22 cellular contexts compared by ENCODE assay signal in genomic region chr12:108517288-108518100, GRCh38. TPM values are rescaled to one million over a fixed set of nuclear protein-coding genes. Genes with fewer than 3 reads are reported as not detected.
DNase-seq lines count a peak whose midpoint lies in the region; ATAC-seq, FAIRE-seq and TF ChIP-seq lines count a peak whose summit lies in the region.
"Had no signal": no experiment of that assay in that cellular context is flagged by ENCODE, and none has a peak within 500 bp of the region (broad histone marks: within the 10 kb centered on the region; RNA-seq: fewer than 3 reads in every experiment).

No MANE protein-coding gene starts in this region.

- H3K27ac ChIP-seq in DND-41 (ENCODE audit: low read length) (no peak overlapping the region), K562 (ENCODE audit: extremely low read depth, low read depth, low read length) (no peak overlapping the region)
- H3K27ac ChIP-seq: stomach had no signal

- POLR2A ChIA-PET in K562 (lab: Yijun Ruan, JAX), result interaction anchor here (0.6 to 3.7 kb wide), 4 partner anchors 10 to 305 kb away, joined by 3 to 15 read pairs (median 6); no protein-coding TSS in a partner anchor

- H3K4me2 ChIP-seq in DND-41 (ENCODE audit: insufficient read depth, low read length) (peak overlapping the region; percentile 87; the same call in 1 of the 2 replicates), K562 (ENCODE audit: insufficient read depth, low read length) (no peak overlapping the region)

- H3K27me3 ChIP-seq in DND-41 (ENCODE audit: insufficient read depth, low read length, poor library complexity) (no peaks in the 10 kb centered on the region), K562 (ENCODE audit: control insufficient read depth in 2 of 2, insufficient read depth in 2 of 2, low read length in 2 of 2) (no peaks in the 10 kb centered on the region)
- H3K27me3 ChIP-seq: stomach had no signal

- no TSS peak for BruUV-seq in K562 (replicated peaks; lab: Mats Ljungman, UMichigan)

- DNase-seq in T-helper 2 cell treated with Interferon-gamma antibody and Interleukin-4, amounts not matched to agents 5 μg/mL and 100 μg/mL, for 36 hours (ENCODE audit: low spot score), result no peak
- DNase-seq in T-helper 2 cell (no peak), DND-41 (no peak), K562 (ENCODE audit: extremely low read depth in 1 of 4, low spot score in 3 of 4) (no peak), nephron progenitor cell (no peak), NCI-H69 (lab: John Stamatoyannopoulos, UW) (no peak)
- no peak for DNase-seq in NK-92 treated with Interleukin-12 subunit alpha and Interleukin-12 subunit beta, amount 100 ng/mL, for 24 hours (lab: John Stamatoyannopoulos, UW)
- DNase-seq: activated CD4-positive, alpha-beta T cell treated with anti-CD3 and anti-CD28 coated beads for 1 hour; activated CD8-positive, alpha-beta memory T cell treated with anti-CD3 and anti-CD28 coated beads, Interleukin-2, amount 50 U/mL, for 4 hours; amniotic stem cell; GOT3; left ventricle myocardium superior; NCI-H1436; NCI-H2227 treated with DMSO at 0.1 percent for 48 hours; stimulated activated CD4-positive, alpha-beta T cell treated with anti-CD3 and anti-CD28 coated beads, Interleukin-12 subunit alpha, Interleukin-12 subunit beta, amount 100 ng/mL, for 4 hours; stomach; T1000 had no signal

- no peaks in the 10 kb centered on the region for H3K9me3 ChIP-seq in DND-41 (ENCODE audit: insufficient read depth, low read length, severe bottlenecking)
- no peaks in the 10 kb centered on the region for H3K9me3 ChIP-seq in K562 (replicated peaks; ENCODE audit: control insufficient read depth, insufficient read depth, low read depth, low read length)
- H3K9me3 ChIP-seq: stomach had no signal

- H3K9ac ChIP-seq in DND-41 (ENCODE audit: low read depth, low read length) (no peak overlapping the region), K562 (ENCODE audit: insufficient read depth in 1 of 2, low read depth in 2 of 2, low read length in 2 of 2) (no peak overlapping the region)

- in situ Hi-C loops in K562 (cut with MboI), result no loop called here

- peaks cover 20% of the 10 kb centered on the region for H3K79me2 ChIP-seq in DND-41 (ENCODE audit: insufficient read depth, low read length)
- H3K79me2 ChIP-seq in K562 (ENCODE audit: control insufficient read depth, insufficient read depth, low read length), result peaks cover 8% of the 10 kb centered on the region

- peaks cover 43% of the 10 kb centered on the region for H3K36me3 Mint-ChIP-seq in T-helper 2 cell treated with Interferon-gamma antibody and Interleukin-4, amounts not matched to agents 5 μg/mL and 100 μg/mL, for 36 hours (ENCODE audit: low read depth)
- H3K36me3 Mint-ChIP-seq in nephron progenitor cell (ENCODE audit: low read depth), result peaks cover 34% of the 10 kb centered on the region

- peaks cover 57% of the 10 kb centered on the region for H3K36me3 ChIP-seq in DND-41 (ENCODE audit: insufficient read depth, low read length)
- H3K36me3 ChIP-seq in K562 (ENCODE audit: control insufficient read depth, insufficient read depth, low read length), result peaks cover 53% of the 10 kb centered on the region

- no peaks in the 10 kb centered on the region for H3K27me3 Mint-ChIP-seq in T-helper 2 cell treated with Interferon-gamma antibody and Interleukin-4, amounts not matched to agents 5 μg/mL and 100 μg/mL, for 36 hours (ENCODE audit: low read depth)
- H3K27me3 Mint-ChIP-seq in nephron progenitor cell (ENCODE audit: low read depth, poor library complexity), result peaks cover 8% of the 10 kb centered on the region

- H3K4me3 ChIP-seq in DND-41 (ENCODE audit: low read depth in 1 of 2, low read length in 2 of 2) (no peak overlapping the region), K562 (no peak overlapping the region)
- H3K4me3 ChIP-seq: stomach had no signal

- no peak for ATAC-seq in DND-41 (ENCODE audit: insufficient read depth, low read depth)
- no peak for ATAC-seq in K562
- ATAC-seq in GM18505 (IDR thresholded peaks at IDR 0.05; ENCODE audit: unreplicated experiment), result no peak
- ATAC-seq: left ventricle myocardium superior had no signal

- CTCF ChIA-PET in K562 (lab: Yijun Ruan, JAX; ENCODE audit: low intra/inter-chr PET ratio), result no interaction called here

- H3K4me3 Mint-ChIP-seq in T-helper 2 cell treated with Interferon-gamma antibody and Interleukin-4, amounts not matched to agents 5 μg/mL and 100 μg/mL, for 36 hours, result peak overlapping the region; percentile 50
- H3K4me3 Mint-ChIP-seq in nephron progenitor cell, result no peak overlapping the region

- peaks cover 8% of the 10 kb centered on the region for H3K4me1 Mint-ChIP-seq in T-helper 2 cell treated with Interferon-gamma antibody and Interleukin-4, amounts not matched to agents 5 μg/mL and 100 μg/mL, for 36 hours (ENCODE audit: low read depth)
- H3K4me1 Mint-ChIP-seq in nephron progenitor cell, result peaks cover 9% of the 10 kb centered on the region

- TF ChIP-seq CTCF in DND-41 (IDR thresholded peaks at IDR 0.05; ENCODE audit: borderline replicate concordance, extremely low read depth, low read length, poor library complexity, severe bottlenecking) (no peak), K562 (IDR thresholded peaks at IDR 0.05 in 2 of 3, conservative IDR thresholded peaks at IDR 0.05 in 1 of 3; ENCODE audit: insufficient read depth in 2 of 3, low read depth in 1 of 3, low read length in 3 of 3) (no peak), nephron progenitor cell (IDR thresholded peaks at IDR 0.05) (no peak)

- no peak overlapping the region for H2AFZ ChIP-seq in DND-41 (ENCODE audit: low read depth, low read length)
- no peak overlapping the region for H2AFZ ChIP-seq in K562 (ENCODE audit: low read depth, low read length)

- TF ChIP-seq POLR2A in K562 (conservative IDR thresholded peaks at IDR 0.05) (no peak), GM18505 (IDR thresholded peaks at IDR 0.05; ENCODE audit: borderline replicate concordance, extremely low read depth, insufficient read depth, insufficient read length) (no peak)

- no peaks in the 10 kb centered on the region for H3K9me1 ChIP-seq in K562 (ENCODE audit: control insufficient read depth, insufficient read depth, low read length)

- intact Hi-C loops in K562 (cut with micrococcal nuclease), result no loop called here

- TF ChIP-seq RAD21 in K562 (CRISPR knock-in tag; conservative IDR thresholded peaks at IDR 0.05 in 1 of 2, IDR thresholded peaks at IDR 0.05 in 1 of 2), result no peak

- no peak for TF ChIP-seq EP300 in K562 (IDR thresholded peaks at IDR 0.05; ENCODE audit: low read length)

- H3K9me3 Mint-ChIP-seq in T-helper 2 cell treated with Interferon-gamma antibody and Interleukin-4, amounts not matched to agents 5 μg/mL and 100 μg/mL, for 36 hours, result no peaks in the 10 kb centered on the region
- H3K9me3 Mint-ChIP-seq in nephron progenitor cell, result no peaks in the 10 kb centered on the region

- no peak for FAIRE-seq in K562 (lab: Jason Lieb, UNC)
- FAIRE-seq: A204.1, endothelial cell of umbilical vein, G401.6, urothelium cell line had no signal

- WGBS in K562 (ENCODE audit: insufficient coverage, low coverage, missing lambda C conversion rate), result 85% methylated on average over 12 of the region's 12 CpGs

- H4K20me1 ChIP-seq in DND-41 (ENCODE audit: insufficient read depth, low read length) (peaks cover 24% of the 10 kb centered on the region), K562 (replicated peaks; ENCODE audit: control insufficient read depth, insufficient read depth, low read length) (no peaks in the 10 kb centered on the region)

- H3K4me1 ChIP-seq in DND-41 (ENCODE audit: insufficient read depth, low read length), result peaks cover 30% of the 10 kb centered on the region
- peaks cover 8 to 23% of the 10 kb centered on the region in 2 experiments; a peak in 4 of 5 replicates for H3K4me1 ChIP-seq in K562 (replicated peaks in 1 of 2; ENCODE audit: control insufficient read depth in 2 of 2, insufficient read depth in 2 of 2, low read length in 2 of 2)

- no peak overlapping the region for H3K27ac Mint-ChIP-seq in T-helper 2 cell treated with Interferon-gamma antibody and Interleukin-4, amounts not matched to agents 5 μg/mL and 100 μg/mL, for 36 hours
- H3K27ac Mint-ChIP-seq in nephron progenitor cell, result peak overlapping the region; percentile 78

RNA-seq across cellular contexts. Expression of gene FICD, which starts 2.4 kb away (rescaled TPM):
- total RNA-seq in K562 (2011; cell fraction: chromatin; rRNA removed; ENCODE audit: low replicate concordance), result 9.7 and 12.2 TPM in 2 replicates
- total RNA-seq in K562 (2011; cell fraction: nucleolus; rRNA removed), result 11.8 and 12.1 TPM in 2 replicates
- total RNA-seq in K562 (2011; cell fraction: nucleoplasm; rRNA removed), result 5.6 and 7.8 TPM in 2 replicates
- total RNA-seq in K562 (2014; rRNA removed) (3.1 and 4.5 TPM in 2 replicates), K562 (2014; rRNA removed; fragmentation: Illumina TruSeq; extraction: Trizol) (1.9 TPM in 2 replicates), K562 (2015; rRNA removed; fragmentation: Illumina TruSeq; extraction: Trizol) (2.8 and 3.1 TPM in 2 replicates), K562 (2021) (3.0 and 3.4 TPM in 2 replicates)
- polyA plus RNA-seq in K562 (2011; rRNA removed) (0.80 and 0.88 TPM in 2 replicates), K562 (2014; fragmentation: Illumina TruSeq; extraction: Trizol) (1.6 and 2.0 TPM in 2 replicates), K562 (2014; fragmentation: Nextera tagmentation; extraction: Ambion mirVana) (1 to 10 TPM; 1.1 to 1.2 TPM), K562 (2014; rRNA removed) (2.1 and 2.7 TPM in 2 replicates)
- polyA plus RNA-seq in K562 (2011; cell fraction: cytosol; rRNA removed), result 1.1 and 1.2 TPM in 2 replicates
- polyA plus RNA-seq in K562 (2011; cell fraction: nucleus; rRNA removed), result 4.7 and 6.8 TPM in 2 replicates
- polyA plus RNA-seq in K562 (2012), result 2.4 and 5.0 TPM in 2 replicates
- polyA minus RNA-seq in K562 (2011; rRNA and poly(A)+ RNA removed), result 2.9 and 3.9 TPM in 2 replicates
- polyA minus RNA-seq in K562 (2011; cell fraction: cytosol; rRNA and poly(A)+ RNA removed), result 2.1 and 3.6 TPM in 2 replicates
- polyA minus RNA-seq in K562 (2011; cell fraction: nucleus; rRNA and poly(A)+ RNA removed), result 8.3 and 11.3 TPM in 2 replicates

RNA-seq across cellular contexts. Expression of gene SART3, which starts 43.5 kb away (rescaled TPM):
- 295 and 336 TPM in 2 replicates for total RNA-seq in K562 (2011; cell fraction: chromatin; rRNA removed; ENCODE audit: low replicate concordance)
- 193 and 203 TPM in 2 replicates for total RNA-seq in K562 (2011; cell fraction: nucleolus; rRNA removed)
- 258 and 314 TPM in 2 replicates for total RNA-seq in K562 (2011; cell fraction: nucleoplasm; rRNA removed)
- 167 and 396 TPM in 2 replicates for total RNA-seq in K562 (2014; rRNA removed)
- 64.7 and 66.7 TPM in 2 replicates for total RNA-seq in K562 (2014; rRNA removed; fragmentation: Illumina TruSeq; extraction: Trizol)
- 103 and 104 TPM in 2 replicates for total RNA-seq in K562 (2015; rRNA removed; fragmentation: Illumina TruSeq; extraction: Trizol)
- total RNA-seq in K562 (2021), result 63.2 and 72.6 TPM in 2 replicates
- 32.1 and 33.7 TPM in 2 replicates for polyA plus RNA-seq in K562 (2011; rRNA removed)
- polyA plus RNA-seq in K562 (2011; cell fraction: cytosol; rRNA removed), result 11.9 and 18.3 TPM in 2 replicates
- polyA plus RNA-seq in K562 (2011; cell fraction: nucleus; rRNA removed), result 128 and 132 TPM in 2 replicates
- 43.0 and 62.6 TPM in 2 replicates for polyA plus RNA-seq in K562 (2012)
- polyA plus RNA-seq in K562 (2014; fragmentation: Illumina TruSeq; extraction: Trizol), result 54.4 and 56.7 TPM in 2 replicates
- 1 to 10 TPM; 8.9 to 9.9 TPM for polyA plus RNA-seq in K562 (2014; fragmentation: Nextera tagmentation; extraction: Ambion mirVana)
- 52.6 and 58.4 TPM in 2 replicates for polyA plus RNA-seq in K562 (2014; rRNA removed)
- 73.9 and 94.6 TPM in 2 replicates for polyA minus RNA-seq in K562 (2011; rRNA and poly(A)+ RNA removed)
- 27.6 and 31.6 TPM in 2 replicates for polyA minus RNA-seq in K562 (2011; cell fraction: cytosol; rRNA and poly(A)+ RNA removed)
- polyA minus RNA-seq in K562 (2011; cell fraction: nucleus; rRNA and poly(A)+ RNA removed), result 152 and 195 TPM in 2 replicates

RNA-seq across cellular contexts. Expression of gene ISCU, which starts 44.9 kb away (rescaled TPM):
- total RNA-seq in K562 (2011; cell fraction: chromatin; rRNA removed; ENCODE audit: low replicate concordance), result 50.8 and 64.7 TPM in 2 replicates
- total RNA-seq in K562 (2011; cell fraction: nucleolus; rRNA removed), result 37.6 and 42.7 TPM in 2 replicates
- 58.2 and 69.2 TPM in 2 replicates for total RNA-seq in K562 (2011; cell fraction: nucleoplasm; rRNA removed)
- total RNA-seq in K562 (2014; rRNA removed) (92.5 and 136 TPM in 2 replicates), K562 (2014; rRNA removed; fragmentation: Illumina TruSeq; extraction: Trizol) (74.2 and 77.5 TPM in 2 replicates), K562 (2015; rRNA removed; fragmentation: Illumina TruSeq; extraction: Trizol) (75.6 and 77.3 TPM in 2 replicates), K562 (2021) (67.8 and 68.7 TPM in 2 replicates)
- polyA plus RNA-seq in K562 (2011; rRNA removed) (80.9 and 89.6 TPM in 2 replicates), K562 (2014; fragmentation: Illumina TruSeq; extraction: Trizol) (69.4 and 77.7 TPM in 2 replicates), K562 (2014; fragmentation: Nextera tagmentation; extraction: Ambion mirVana) (10 to 100 TPM; 15.9 to 19.8 TPM), K562 (2014; rRNA removed) (84.7 and 86.8 TPM in 2 replicates)
- polyA plus RNA-seq in K562 (2011; cell fraction: cytosol; rRNA removed), result 36.5 and 59.5 TPM in 2 replicates
- polyA plus RNA-seq in K562 (2011; cell fraction: nucleus; rRNA removed), result 120 and 177 TPM in 2 replicates
- polyA plus RNA-seq in K562 (2012), result 76.7 and 87.8 TPM in 2 replicates
- 65.3 and 73.2 TPM in 2 replicates for polyA minus RNA-seq in K562 (2011; rRNA and poly(A)+ RNA removed)
- 16.6 and 26.3 TPM in 2 replicates for polyA minus RNA-seq in K562 (2011; cell fraction: cytosol; rRNA and poly(A)+ RNA removed)
- polyA minus RNA-seq in K562 (2011; cell fraction: nucleus; rRNA and poly(A)+ RNA removed), result 25.0 and 57.6 TPM in 2 replicates
